ENCODE assay signal across 14 cellular contexts in the genomic region with DNA sequence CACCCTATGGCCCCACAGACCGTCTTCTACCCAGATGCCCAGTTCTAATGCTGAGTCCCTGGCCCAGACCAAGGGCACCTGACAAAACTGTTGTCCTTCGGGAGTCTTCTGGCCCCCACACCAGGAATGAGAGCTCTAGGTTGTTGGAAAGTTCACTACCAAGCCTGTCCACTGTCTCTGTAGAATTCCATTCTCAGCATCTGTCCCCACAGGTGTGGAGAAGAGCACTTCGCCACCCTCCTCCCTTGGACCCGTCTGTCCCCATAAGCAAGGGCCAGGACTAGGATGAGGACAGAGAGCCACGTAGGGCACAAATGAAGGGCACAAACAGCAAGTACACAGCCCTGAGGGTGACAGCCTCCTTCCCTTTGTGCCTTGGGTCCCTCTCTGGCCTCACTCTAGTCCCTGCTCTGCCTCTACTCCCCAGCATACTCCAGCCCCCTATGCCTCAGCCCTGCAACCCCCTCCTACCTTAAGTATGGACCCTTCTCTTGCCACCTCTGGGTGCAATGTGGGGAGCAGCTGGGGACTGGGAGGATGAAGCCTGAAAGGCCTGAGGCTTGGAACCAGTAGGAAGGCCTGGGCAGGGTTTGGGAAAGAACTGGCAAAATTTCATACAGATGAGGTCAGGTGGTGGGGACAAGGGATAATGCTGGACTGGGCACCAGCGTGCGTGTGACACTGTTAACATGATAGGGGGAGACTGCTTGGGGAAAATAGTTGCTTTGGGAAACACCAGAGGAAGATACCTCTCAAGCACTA. TPM values are rescaled to one million over a fixed set of nuclear protein-coding genes. Genes with fewer than 3 reads are reported as not detected.
DNase-seq lines count a peak whose midpoint lies in the region; ATAC-seq, FAIRE-seq and TF ChIP-seq lines count a peak whose summit lies in the region.
"Had no signal": no experiment of that assay in that cellular context is flagged by ENCODE, and none has a peak within 500 bp of the region (broad histone marks: within the 10 kb centered on the region; RNA-seq: fewer than 3 reads in every experiment).

No MANE protein-coding gene starts in this region.

- H3K4me3 ChIP-seq in GM23338, result peak overlapping the region; percentile 62
- H3K4me3 ChIP-seq in HepG2 (replicated peaks in 1 of 3; ENCODE audit: insufficient read depth in 1 of 3, low read depth in 2 of 3, low read length in 3 of 3), result peak overlapping the region; percentile 50 to 76 (median 55); a peak in 5 of 6 replicates
- no peak overlapping the region for H3K4me3 ChIP-seq in trophoblast cell (ENCODE audit: low read depth, low read length)
- H3K4me3 ChIP-seq: testis had no signal

- H3K27me3 ChIP-seq in GM23338 (ENCODE audit: insufficient read depth), result peaks cover 5% of the 10 kb centered on the region; the same call in 1 of the 2 replicates
- H3K27me3 ChIP-seq in HepG2 (ENCODE audit: control insufficient read depth in 1 of 2, insufficient read depth in 2 of 2, low read length in 2 of 2), result no peaks in the 10 kb centered on the region; a peak in 1 of 5 replicates
- no peaks in the 10 kb centered on the region for H3K27me3 ChIP-seq in trophoblast cell (ENCODE audit: insufficient read depth, low read length)
- H3K27me3 ChIP-seq: testis had no signal

- H3K4me1 ChIP-seq in GM23338 (ENCODE audit: insufficient read depth) (peaks cover 20% of the 10 kb centered on the region), HepG2 (ENCODE audit: insufficient read depth, low read length) (peaks cover 55% of the 10 kb centered on the region), trophoblast cell (ENCODE audit: control insufficient read depth in 1 of 2, insufficient read depth in 2 of 2, low read length in 2 of 2) (peaks cover 7 to 15% of the 10 kb centered on the region in 2 experiments)
- H3K4me1 ChIP-seq: BE2C had no signal

- peak; percentile 30 for FAIRE-seq in HepG2 (lab: Jason Lieb, UNC)
- FAIRE-seq: keratinocyte had no signal

- no peak for TF ChIP-seq RAD21 in HepG2 (CRISPR knock-in tag; IDR thresholded peaks at IDR 0.05)

- H3K23ac ChIP-seq in trophoblast cell (ENCODE audit: low read length), result no peak overlapping the region

- H3K9me2 ChIP-seq in GM23338 (ENCODE audit: insufficient read depth), result no peaks in the 10 kb centered on the region

- H3K4me1 Mint-ChIP-seq in GM23338 (peaks cover 34% of the 10 kb centered on the region), T-cell (peaks cover 16 to 20% (median 19%) of the 10 kb centered on the region in 3 donors)

- peak overlapping the region; percentile 72 for H4K8ac ChIP-seq in trophoblast cell (ENCODE audit: low read depth, low read length)

- H3K9me3 Mint-ChIP-seq in GM23338 (no peaks in the 10 kb centered on the region), T-cell (no peaks in the 10 kb centered on the region)
- H3K9me3 Mint-ChIP-seq: activated CD4-positive, alpha-beta T cell treated with anti-CD3 and anti-CD28 coated beads, Interleukin-2, amount 10 ng/mL, durations not matched to agents 24 days and 14 days; activated naive CD8-positive, alpha-beta T cell treated with anti-CD3 and anti-CD28 coated beads for 36 hours had no signal

- H4K12ac ChIP-seq in trophoblast cell (ENCODE audit: low read depth, low read length), result no peak overlapping the region

- no peak overlapping the region for H3K4ac ChIP-seq in trophoblast cell (ENCODE audit: low read depth, low read length)

- no peak for TF ChIP-seq POLR2A in HepG2 (IDR thresholded peaks at IDR 0.05; ENCODE audit: insufficient read depth in 1 of 2, low read depth in 2 of 2, low read length in 2 of 2)

- H2AFZ ChIP-seq in GM23338 (peak overlapping the region; percentile 94; the same call in 1 of the 2 replicates), HepG2 (ENCODE audit: low read length) (no peak overlapping the region), trophoblast cell (ENCODE audit: insufficient read depth, low read length, poor library complexity) (no peak overlapping the region)

- H3K4me2 ChIP-seq in GM23338 (peak overlapping the region; percentile 84), HepG2 (ENCODE audit: low read depth, low read length) (peak overlapping the region; percentile 96), trophoblast cell (ENCODE audit: low read length) (peak overlapping the region; percentile 83)

- H3K79me2 ChIP-seq in GM23338 (replicated peaks; ENCODE audit: insufficient read depth) (no peaks in the 10 kb centered on the region), HepG2 (ENCODE audit: insufficient read depth, low read length) (no peaks in the 10 kb centered on the region), trophoblast cell (ENCODE audit: control insufficient read depth, insufficient read depth, low read length, poor library complexity) (peaks cover 5% of the 10 kb centered on the region)

- H3K14ac ChIP-seq in trophoblast cell (ENCODE audit: low read length), result no peak overlapping the region

- H4K91ac ChIP-seq in trophoblast cell (ENCODE audit: low read depth, low read length), result no peak overlapping the region

- H3K79me1 ChIP-seq in trophoblast cell (ENCODE audit: low read length), result peaks cover 21% of the 10 kb centered on the region

- no peak overlapping the region for H3K18ac ChIP-seq in trophoblast cell (ENCODE audit: low read length)

- no TSS peak for BruUV-seq in HepG2 (replicated peaks; lab: Mats Ljungman, UMichigan)

- H3K9ac ChIP-seq in HepG2 (ENCODE audit: insufficient read depth, low read depth, low read length), result peak overlapping the region; percentile 76
- no peak overlapping the region for H3K9ac ChIP-seq in trophoblast cell (ENCODE audit: low read length)

- H4K20me1 ChIP-seq in GM23338 (replicated peaks; ENCODE audit: insufficient read depth) (no peaks in the 10 kb centered on the region), HepG2 (ENCODE audit: insufficient read depth, low read length) (no peaks in the 10 kb centered on the region)

- in situ Hi-C loops in HepG2 (cut with HindIII; ENCODE audit: extremely low pct_ligation_motif_present, low pct_unique_long_range_greater_than_20kb), result no loop called here

- 0 out of 2 replicates have a peak, but pooled peaks cover 10% of the 10 kb centered on the region for H3F3A ChIP-seq in GM23338 (replicated peaks; ENCODE audit: low read depth)

- TF ChIP-seq CTCF in GM23338 (conservative IDR thresholded peaks at IDR 0.05; ENCODE audit: low read depth in 2 of 2) (no peak), HepG2 (CRISPR knock-in tag; IDR thresholded peaks at IDR 0.05) (no peak; the same call in 1 of the 2 replicates)

- H3K36me3 Mint-ChIP-seq in GM23338 (ENCODE audit: low read depth) (peaks cover 7% of the 10 kb centered on the region; the same call in 2 of the 3 replicates), T-cell (peaks cover 3% of the 10 kb centered on the region)
- H3K36me3 Mint-ChIP-seq: activated naive CD8-positive, alpha-beta T cell treated with anti-CD3 and anti-CD28 coated beads for 36 hours had no signal

- no peak overlapping the region for H2BK120ac ChIP-seq in trophoblast cell (ENCODE audit: insufficient read depth, low read length, poor library complexity)

- POLR2A ChIA-PET in T-cell (lab: Charles Lee), result interaction anchor here in 1 of 2 donors (0.6 kb wide), 1 partner anchor 117 kb away, joined by 3 read pairs; no protein-coding TSS in a partner anchor
- POLR2A ChIA-PET in HepG2 (lab: Yijun Ruan, JAX), result interaction anchor here (0.7 to 6.5 kb wide), 8 partner anchors 9 to 54 kb away, joined by 3 to 81 read pairs (median 3); partner anchors contain the start of genes FASTKD5, ITPA and UBOX5

- 36% methylated on average over 7 of the region's 7 CpGs for WGBS in HepG2 (ENCODE audit: low lambda C conversion rate)
- WGBS in trophoblast cell (ENCODE audit: extremely low coverage, insufficient coverage, insufficient read length), result no CpG with 5 or more reads among the region's 7 CpGs

- H3K36me3 ChIP-seq in GM23338 (ENCODE audit: insufficient read depth), result no peaks in the 10 kb centered on the region
- H3K36me3 ChIP-seq in HepG2 (replicated peaks in 1 of 2; ENCODE audit: control insufficient read depth in 1 of 2, insufficient read depth in 2 of 2, low read length in 2 of 2), result no peaks in the 10 kb centered on the region
- H3K36me3 ChIP-seq in trophoblast cell (ENCODE audit: control insufficient read depth in 1 of 2, insufficient read depth in 2 of 2, low read length in 2 of 2), result peaks cover 2 to 11% of the 10 kb centered on the region in 2 experiments
- H3K36me3 ChIP-seq: BE2C had no signal

- H3K27me3 Mint-ChIP-seq in GM23338 (ENCODE audit: insufficient read depth, low read depth, poor library complexity) (peaks cover 21% of the 10 kb centered on the region), T-cell (peaks cover 6 to 28% of the 10 kb centered on the region in 2 donors)

- H2BK5ac ChIP-seq in trophoblast cell (ENCODE audit: low read depth, low read length, poor library complexity), result no peak overlapping the region

- H2BK12ac ChIP-seq in trophoblast cell (ENCODE audit: low read length), result no peak overlapping the region

- no peaks in the 10 kb centered on the region for H3K9me3 ChIP-seq in HepG2 (ENCODE audit: low read length)
- no peaks in the 10 kb centered on the region for H3K9me3 ChIP-seq in trophoblast cell (ENCODE audit: insufficient read depth, low read depth, low read length)
- H3K9me3 ChIP-seq: BE2C, testis had no signal

- DNase-seq in GM23338 (ENCODE audit: low spot score) (no peak), T-cell (no peak), HepG2 (ENCODE audit: low spot score) (no peak), trophoblast cell (no peak), NCI-H2107 (lab: John Stamatoyannopoulos, UW) (no peak), NCI-H2081 treated with DMSO at 0.1 percent for 48 hours (lab: John Stamatoyannopoulos, UW) (no peak), hypothalamus (lab: John Stamatoyannopoulos, UW) (no peak)
- DNase-seq: activated CD4-positive, alpha-beta T cell treated with anti-CD3 and anti-CD28 coated beads, Interleukin-2, amount 10 ng/mL, durations not matched to agents 24 days and 14 days; activated naive CD8-positive, alpha-beta T cell treated with anti-CD3 and anti-CD28 coated beads for 36 hours; BE2C; PC-3; stimulated activated CD4-positive, alpha-beta T cell treated with anti-CD3 and anti-CD28 coated beads, Interleukin-4, amount 100 ng/mL, for 24 hours; testis had no signal

- CTCF ChIA-PET in T-cell (lab: Charles Lee) (no interaction called here), HepG2 (lab: Yijun Ruan, JAX; ENCODE audit: low intra/inter-chr PET ratio, low total read pairs) (interaction anchor here (1.5 kb wide), 1 partner anchor 51 kb away, joined by 8 read pairs; no protein-coding TSS in a partner anchor)

- TF ChIP-seq EP300 in HepG2 (IDR thresholded peaks at IDR 0.05; ENCODE audit: low read depth in 2 of 2, low read length in 2 of 2) (no peak), HepG2 (CRISPR knock-in tag; IDR thresholded peaks at IDR 0.05; ENCODE audit: borderline replicate concordance) (no peak)

- peak overlapping the region; percentile 93 for H3K27ac Mint-ChIP-seq in GM23338
- H3K27ac Mint-ChIP-seq in T-cell, result no peak overlapping the region
- H3K27ac Mint-ChIP-seq: activated CD4-positive, alpha-beta T cell treated with anti-CD3 and anti-CD28 coated beads, Interleukin-2, amount 10 ng/mL, durations not matched to agents 24 days and 14 days; activated naive CD8-positive, alpha-beta T cell treated with anti-CD3 and anti-CD28 coated beads for 36 hours had no signal

- no peak overlapping the region for H2AK5ac ChIP-seq in trophoblast cell (ENCODE audit: low read length)

- H3K4me3 Mint-ChIP-seq in GM23338 (peak overlapping the region; percentile 80), T-cell (peak overlapping the region in 2 of 3 donors; percentile 44 to 67)
- H3K4me3 Mint-ChIP-seq: activated CD4-positive, alpha-beta T cell treated with anti-CD3 and anti-CD28 coated beads, Interleukin-2, amount 10 ng/mL, durations not matched to agents 24 days and 14 days; activated naive CD8-positive, alpha-beta T cell treated with anti-CD3 and anti-CD28 coated beads for 36 hours had no signal

- intact Hi-C loops in HepG2 (cut with micrococcal nuclease; ENCODE audit: unreplicated experiment), result loop anchor here (10.0 kb wide), 1 partner anchor 76 kb away; no protein-coding TSS in a partner anchor

- ATAC-seq in GM23338 (no peak; the same call in 2 of the 3 replicates), T-cell (replicated peaks in 1 of 4) (no peak), HepG2 (peak; percentile 6)
- ATAC-seq: PC-3 had no signal

- H3K27ac ChIP-seq in GM23338 (ENCODE audit: low read depth) (peak overlapping the region; percentile 80; the same call in 1 of the 2 replicates), HepG2 (ENCODE audit: extremely low read length, insufficient read depth, low read length) (peak overlapping the region; percentile 64), trophoblast cell (ENCODE audit: low read depth, low read length) (no peak overlapping the region)
- H3K27ac ChIP-seq: testis had no signal

RNA-seq across cellular contexts. Expression of gene LZTS3, which starts 4.3 kb away (rescaled TPM):
- total RNA-seq in GM23338 (2014; rRNA removed; shearing (Covaris generic)), result 29.4 and 40.7 TPM in 2 replicates
- 9.7 and 10.7 TPM in 2 replicates for polyA plus RNA-seq in GM23338 (2016; fragmentation: Nextera tagmentation; extraction: Ambion mirVana)
- total RNA-seq in T-cell, result 10 to 100 TPM; 14.4 to 19.6 (median 15.3) TPM
- 7.4 and 10.1 TPM in 2 replicates for total RNA-seq in HepG2 (2016; rRNA removed; fragmentation: Illumina TruSeq; extraction: Trizol)
- total RNA-seq in HepG2 (2016; cell fraction: cytosol; rRNA removed; fragmentation: Illumina TruSeq; extraction: Trizol; ENCODE audit: low read depth), result 1.6 and 1.9 TPM in 2 replicates
- total RNA-seq in HepG2 (2016; cell fraction: insoluble cytoplasmic fraction; rRNA removed; fragmentation: Illumina TruSeq; extraction: Trizol), result 7.6 and 10.2 TPM in 2 replicates
- 5.4 and 6.1 TPM in 2 replicates for total RNA-seq in HepG2 (2016; cell fraction: membrane; rRNA removed; fragmentation: Illumina TruSeq; extraction: Trizol)
- 7.0 and 8.3 TPM in 2 replicates for total RNA-seq in HepG2 (2016; cell fraction: nucleus; rRNA removed; fragmentation: Illumina TruSeq; extraction: Trizol)
- 31.3 and 49.2 TPM in 2 replicates for polyA plus RNA-seq in HepG2 (2011; rRNA removed)
- 33.5 and 37.7 TPM in 2 replicates for polyA plus RNA-seq in HepG2 (2011; cell fraction: cytosol; rRNA removed)
- polyA plus RNA-seq in HepG2 (2011; cell fraction: nucleus; rRNA removed), result 96.7 and 99.2 TPM in 2 replicates
- polyA plus RNA-seq in HepG2 (2012), result 15.6 and 27.0 TPM in 2 replicates
- 1.5 TPM in 2 replicates for polyA plus RNA-seq in HepG2 (2016; cell fraction: cytosol; fragmentation: Illumina TruSeq; extraction: Trizol; ENCODE audit: low read depth)
- 10.0 and 11.9 TPM in 2 replicates for polyA plus RNA-seq in HepG2 (2016; cell fraction: insoluble cytoplasmic fraction; fragmentation: Illumina TruSeq; extraction: Trizol; ENCODE audit: low read depth)
- polyA plus RNA-seq in HepG2 (2016; cell fraction: membrane; fragmentation: Illumina TruSeq; extraction: Trizol; ENCODE audit: low read depth), result 5.0 and 5.4 TPM in 2 replicates
- 19.6 and 21.4 TPM in 2 replicates for polyA plus RNA-seq in HepG2 (2016; cell fraction: nucleus; fragmentation: Illumina TruSeq; extraction: Trizol; ENCODE audit: insufficient read depth, low read depth)
- polyA minus RNA-seq in HepG2 (2011; rRNA and poly(A)+ RNA removed; ENCODE audit: low replicate concordance), result 1.3 and 64.0 TPM in 2 replicates
- 19.8 and 26.7 TPM in 2 replicates for polyA minus RNA-seq in HepG2 (2011; cell fraction: cytosol; rRNA and poly(A)+ RNA removed)
- polyA minus RNA-seq in HepG2 (2011; cell fraction: nucleus; rRNA and poly(A)+ RNA removed), result 14.9 and 19.3 TPM in 2 replicates
- 5.7 and 6.3 TPM in 2 replicates for polyA plus RNA-seq in trophoblast cell (2013)

RNA-seq across cellular contexts. Expression of gene FASTKD5, which starts 9.3 kb away (rescaled TPM):
- 30.7 and 32.8 TPM in 2 replicates for total RNA-seq in GM23338 (2014; rRNA removed; shearing (Covaris generic))
- polyA plus RNA-seq in GM23338 (2016; fragmentation: Nextera tagmentation; extraction: Ambion mirVana), result 12.2 and 12.9 TPM in 2 replicates
- total RNA-seq in T-cell, result 10 to 100 TPM; 23.2 to 33.5 (median 28.7) TPM
- total RNA-seq in HepG2 (2016; rRNA removed; fragmentation: Illumina TruSeq; extraction: Trizol), result 46.8 and 63.4 TPM in 2 replicates
- total RNA-seq in HepG2 (2016; cell fraction: cytosol; rRNA removed; fragmentation: Illumina TruSeq; extraction: Trizol; ENCODE audit: low read depth), result 4.3 and 4.6 TPM in 2 replicates
- total RNA-seq in HepG2 (2016; cell fraction: insoluble cytoplasmic fraction; rRNA removed; fragmentation: Illumina TruSeq; extraction: Trizol), result 45.4 and 62.9 TPM in 2 replicates
- total RNA-seq in HepG2 (2016; cell fraction: membrane; rRNA removed; fragmentation: Illumina TruSeq; extraction: Trizol), result 15.5 and 16.7 TPM in 2 replicates
- total RNA-seq in HepG2 (2016; cell fraction: nucleus; rRNA removed; fragmentation: Illumina TruSeq; extraction: Trizol), result 27.9 and 28.4 TPM in 2 replicates
- 34.4 and 36.6 TPM in 2 replicates for polyA plus RNA-seq in HepG2 (2011; rRNA removed)
- 23.0 and 32.0 TPM in 2 replicates for polyA plus RNA-seq in HepG2 (2011; cell fraction: cytosol; rRNA removed)
- polyA plus RNA-seq in HepG2 (2011; cell fraction: nucleus; rRNA removed), result 12.1 and 17.5 TPM in 2 replicates
- polyA plus RNA-seq in HepG2 (2012), result 23.7 and 26.2 TPM in 2 replicates
- polyA plus RNA-seq in HepG2 (2016; cell fraction: cytosol; fragmentation: Illumina TruSeq; extraction: Trizol; ENCODE audit: low read depth), result 2.5 TPM in 2 replicates
- 55.4 and 56.5 TPM in 2 replicates for polyA plus RNA-seq in HepG2 (2016; cell fraction: insoluble cytoplasmic fraction; fragmentation: Illumina TruSeq; extraction: Trizol; ENCODE audit: low read depth)
- polyA plus RNA-seq in HepG2 (2016; cell fraction: membrane; fragmentation: Illumina TruSeq; extraction: Trizol; ENCODE audit: low read depth), result 6.5 and 7.2 TPM in 2 replicates
- 33.3 and 36.2 TPM in 2 replicates for polyA plus RNA-seq in HepG2 (2016; cell fraction: nucleus; fragmentation: Illumina TruSeq; extraction: Trizol; ENCODE audit: insufficient read depth, low read depth)
- 24.9 and 38.7 TPM in 2 replicates for polyA minus RNA-seq in HepG2 (2011; rRNA and poly(A)+ RNA removed; ENCODE audit: low replicate concordance)
- polyA minus RNA-seq in HepG2 (2011; cell fraction: cytosol; rRNA and poly(A)+ RNA removed), result 27.8 and 30.8 TPM in 2 replicates
- polyA minus RNA-seq in HepG2 (2011; cell fraction: nucleus; rRNA and poly(A)+ RNA removed), result 26.4 and 34.6 TPM in 2 replicates
- 12.4 and 13.3 TPM in 2 replicates for polyA plus RNA-seq in trophoblast cell (2013)

RNA-seq across cellular contexts. Expression of gene UBOX5, which starts 9.3 kb away (rescaled TPM):
- 4.3 and 5.7 TPM in 2 replicates for total RNA-seq in GM23338 (2014; rRNA removed; shearing (Covaris generic))
- 2.4 and 2.7 TPM in 2 replicates for polyA plus RNA-seq in GM23338 (2016; fragmentation: Nextera tagmentation; extraction: Ambion mirVana)
- total RNA-seq in T-cell, result 10 to 100 TPM in 4 of 5 donors, 1 to 10 TPM in 1; 9.4 to 13.4 (median 10.8) TPM
- 5.4 and 5.6 TPM in 2 replicates for total RNA-seq in HepG2 (2016; rRNA removed; fragmentation: Illumina TruSeq; extraction: Trizol)
- total RNA-seq in HepG2 (2016; cell fraction: cytosol; rRNA removed; fragmentation: Illumina TruSeq; extraction: Trizol; ENCODE audit: low read depth), result 1.1 and 1.2 TPM in 2 replicates
- 4.7 and 5.2 TPM in 2 replicates for total RNA-seq in HepG2 (2016; cell fraction: insoluble cytoplasmic fraction; rRNA removed; fragmentation: Illumina TruSeq; extraction: Trizol)
- total RNA-seq in HepG2 (2016; cell fraction: membrane; rRNA removed; fragmentation: Illumina TruSeq; extraction: Trizol), result 3.0 TPM in 2 replicates
- 3.8 and 4.4 TPM in 2 replicates for total RNA-seq in HepG2 (2016; cell fraction: nucleus; rRNA removed; fragmentation: Illumina TruSeq; extraction: Trizol)
- polyA plus RNA-seq in HepG2 (2011; rRNA removed), result 4.6 and 5.3 TPM in 2 replicates
- 4.0 and 4.4 TPM in 2 replicates for polyA plus RNA-seq in HepG2 (2011; cell fraction: cytosol; rRNA removed)
- 6.4 and 7.0 TPM in 2 replicates for polyA plus RNA-seq in HepG2 (2011; cell fraction: nucleus; rRNA removed)
- 3.5 and 3.7 TPM in 2 replicates for polyA plus RNA-seq in HepG2 (2012)
- 0.60 and 0.69 TPM in 2 replicates for polyA plus RNA-seq in HepG2 (2016; cell fraction: cytosol; fragmentation: Illumina TruSeq; extraction: Trizol; ENCODE audit: low read depth)
- 5.0 and 5.2 TPM in 2 replicates for polyA plus RNA-seq in HepG2 (2016; cell fraction: insoluble cytoplasmic fraction; fragmentation: Illumina TruSeq; extraction: Trizol; ENCODE audit: low read depth)
- 1.2 and 1.6 TPM in 2 replicates for polyA plus RNA-seq in HepG2 (2016; cell fraction: membrane; fragmentation: Illumina TruSeq; extraction: Trizol; ENCODE audit: low read depth)
- polyA plus RNA-seq in HepG2 (2016; cell fraction: nucleus; fragmentation: Illumina TruSeq; extraction: Trizol; ENCODE audit: insufficient read depth, low read depth), result 5.2 and 5.3 TPM in 2 replicates
- 2.1 and 16.1 TPM in 2 replicates for polyA minus RNA-seq in HepG2 (2011; rRNA and poly(A)+ RNA removed; ENCODE audit: low replicate concordance)
- 4.9 and 5.5 TPM in 2 replicates for polyA minus RNA-seq in HepG2 (2011; cell fraction: cytosol; rRNA and poly(A)+ RNA removed)
- polyA minus RNA-seq in HepG2 (2011; cell fraction: nucleus; rRNA and poly(A)+ RNA removed), result 5.0 and 6.8 TPM in 2 replicates
- 3.2 and 3.3 TPM in 2 replicates for polyA plus RNA-seq in trophoblast cell (2013)

RNA-seq across cellular contexts. Expression of gene DDRGK1, which starts 35.5 kb away (rescaled TPM):
- total RNA-seq in GM23338 (2014; rRNA removed; shearing (Covaris generic)), result 34.8 and 44.0 TPM in 2 replicates
- polyA plus RNA-seq in GM23338 (2016; fragmentation: Nextera tagmentation; extraction: Ambion mirVana), result 35.7 and 45.5 TPM in 2 replicates
- total RNA-seq in T-cell, result 10 to 100 TPM; 44.6 to 76.3 (median 68.2) TPM
- total RNA-seq in HepG2 (2016; rRNA removed; fragmentation: Illumina TruSeq; extraction: Trizol), result 75.4 and 149 TPM in 2 replicates
- total RNA-seq in HepG2 (2016; cell fraction: cytosol; rRNA removed; fragmentation: Illumina TruSeq; extraction: Trizol; ENCODE audit: low read depth), result 59.4 and 65.6 TPM in 2 replicates
- 69.3 and 161 TPM in 2 replicates for total RNA-seq in HepG2 (2016; cell fraction: insoluble cytoplasmic fraction; rRNA removed; fragmentation: Illumina TruSeq; extraction: Trizol)
- 57.6 and 58.7 TPM in 2 replicates for total RNA-seq in HepG2 (2016; cell fraction: membrane; rRNA removed; fragmentation: Illumina TruSeq; extraction: Trizol)
- 105 and 136 TPM in 2 replicates for total RNA-seq in HepG2 (2016; cell fraction: nucleus; rRNA removed; fragmentation: Illumina TruSeq; extraction: Trizol)
- polyA plus RNA-seq in HepG2 (2011; rRNA removed), result 96.7 and 116 TPM in 2 replicates
- polyA plus RNA-seq in HepG2 (2011; cell fraction: cytosol; rRNA removed), result 133 and 142 TPM in 2 replicates
- 122 and 134 TPM in 2 replicates for polyA plus RNA-seq in HepG2 (2011; cell fraction: nucleus; rRNA removed)
- 104 and 147 TPM in 2 replicates for polyA plus RNA-seq in HepG2 (2012)
- polyA plus RNA-seq in HepG2 (2016; cell fraction: cytosol; fragmentation: Illumina TruSeq; extraction: Trizol; ENCODE audit: low read depth), result 51.1 and 51.9 TPM in 2 replicates
- 80.6 and 85.9 TPM in 2 replicates for polyA plus RNA-seq in HepG2 (2016; cell fraction: insoluble cytoplasmic fraction; fragmentation: Illumina TruSeq; extraction: Trizol; ENCODE audit: low read depth)
- polyA plus RNA-seq in HepG2 (2016; cell fraction: membrane; fragmentation: Illumina TruSeq; extraction: Trizol; ENCODE audit: low read depth), result 52.8 and 53.4 TPM in 2 replicates
- polyA plus RNA-seq in HepG2 (2016; cell fraction: nucleus; fragmentation: Illumina TruSeq; extraction: Trizol; ENCODE audit: insufficient read depth, low read depth), result 240 and 250 TPM in 2 replicates
- 19.0 and 51.1 TPM in 2 replicates for polyA minus RNA-seq in HepG2 (2011; rRNA and poly(A)+ RNA removed; ENCODE audit: low replicate concordance)
- polyA minus RNA-seq in HepG2 (2011; cell fraction: cytosol; rRNA and poly(A)+ RNA removed), result 40.1 and 44.2 TPM in 2 replicates
- 48.9 and 52.6 TPM in 2 replicates for polyA minus RNA-seq in HepG2 (2011; cell fraction: nucleus; rRNA and poly(A)+ RNA removed)
- 43.7 and 45.6 TPM in 2 replicates for polyA plus RNA-seq in trophoblast cell (2013)

RNA-seq across cellular contexts. Expression of gene ITPA, which starts 40.3 kb away (rescaled TPM):
- total RNA-seq in GM23338 (2014; rRNA removed; shearing (Covaris generic)), result 45.3 and 57.5 TPM in 2 replicates
- polyA plus RNA-seq in GM23338 (2016; fragmentation: Nextera tagmentation; extraction: Ambion mirVana) (81.7 and 86.6 TPM in 2 replicates), HepG2 (2011; rRNA removed) (60.1 and 73.4 TPM in 2 replicates)
- total RNA-seq in T-cell (10 to 100 TPM; 41.6 to 67.6 (median 61.8) TPM), HepG2 (2016; rRNA removed; fragmentation: Illumina TruSeq; extraction: Trizol) (101 and 103 TPM in 2 replicates)
- total RNA-seq in HepG2 (2016; cell fraction: cytosol; rRNA removed; fragmentation: Illumina TruSeq; extraction: Trizol; ENCODE audit: low read depth), result 30.5 and 31.5 TPM in 2 replicates
- 108 TPM in 2 replicates for total RNA-seq in HepG2 (2016; cell fraction: insoluble cytoplasmic fraction; rRNA removed; fragmentation: Illumina TruSeq; extraction: Trizol)
- 45.6 and 53.1 TPM in 2 replicates for total RNA-seq in HepG2 (2016; cell fraction: membrane; rRNA removed; fragmentation: Illumina TruSeq; extraction: Trizol)
- 51.5 and 65.6 TPM in 2 replicates for total RNA-seq in HepG2 (2016; cell fraction: nucleus; rRNA removed; fragmentation: Illumina TruSeq; extraction: Trizol)
- polyA plus RNA-seq in HepG2 (2011; cell fraction: cytosol; rRNA removed), result 53.2 and 73.4 TPM in 2 replicates
- 110 and 129 TPM in 2 replicates for polyA plus RNA-seq in HepG2 (2011; cell fraction: nucleus; rRNA removed)
- 55.6 and 63.4 TPM in 2 replicates for polyA plus RNA-seq in HepG2 (2012)
- polyA plus RNA-seq in HepG2 (2016; cell fraction: cytosol; fragmentation: Illumina TruSeq; extraction: Trizol; ENCODE audit: low read depth), result 27.3 and 27.6 TPM in 2 replicates
- 106 and 109 TPM in 2 replicates for polyA plus RNA-seq in HepG2 (2016; cell fraction: insoluble cytoplasmic fraction; fragmentation: Illumina TruSeq; extraction: Trizol; ENCODE audit: low read depth)
- polyA plus RNA-seq in HepG2 (2016; cell fraction: membrane; fragmentation: Illumina TruSeq; extraction: Trizol; ENCODE audit: low read depth), result 28.9 and 33.4 TPM in 2 replicates
- 144 and 151 TPM in 2 replicates for polyA plus RNA-seq in HepG2 (2016; cell fraction: nucleus; fragmentation: Illumina TruSeq; extraction: Trizol; ENCODE audit: insufficient read depth, low read depth)
- polyA minus RNA-seq in HepG2 (2011; rRNA and poly(A)+ RNA removed; ENCODE audit: low replicate concordance), result 24.1 and 25.5 TPM in 2 replicates
- 15.4 and 25.9 TPM in 2 replicates for polyA minus RNA-seq in HepG2 (2011; cell fraction: cytosol; rRNA and poly(A)+ RNA removed)
- polyA minus RNA-seq in HepG2 (2011; cell fraction: nucleus; rRNA and poly(A)+ RNA removed), result 23.0 and 28.2 TPM in 2 replicates
- polyA plus RNA-seq in trophoblast cell (2013), result 39.0 and 40.4 TPM in 2 replicates
